In the genomic region with DNA sequence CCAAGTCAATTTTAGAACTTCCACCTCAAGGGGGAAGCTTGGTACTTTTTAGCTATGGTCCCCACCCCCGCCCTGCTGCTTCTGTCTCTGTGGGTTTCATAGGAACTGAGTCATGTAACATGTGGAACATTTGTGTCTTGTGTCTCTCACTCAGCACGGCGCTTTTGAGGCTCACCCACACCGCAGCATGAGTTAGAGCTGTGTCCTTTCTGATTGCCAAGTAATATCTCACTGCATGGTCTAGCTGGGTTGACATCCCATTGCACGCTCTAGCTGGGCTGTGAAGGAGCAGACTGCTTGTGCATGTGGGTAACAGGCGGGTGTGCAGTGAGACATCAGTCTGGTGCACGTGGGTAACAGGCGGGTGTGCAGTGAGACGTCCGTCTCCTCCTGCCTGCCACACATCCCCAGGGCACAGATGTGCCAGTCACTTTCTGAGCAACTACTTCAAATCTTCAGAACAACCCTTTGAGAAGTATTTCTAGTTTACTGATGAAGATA, we compare ENCODE assay signal across 10 cellular contexts. TPM values are rescaled to one million over a fixed set of nuclear protein-coding genes. Genes with fewer than 3 reads are reported as not detected.
DNase-seq lines count a peak whose midpoint lies in the region; ATAC-seq, FAIRE-seq and TF ChIP-seq lines count a peak whose summit lies in the region.
"Had no signal": no experiment of that assay in that cellular context is flagged by ENCODE, and none has a peak within 500 bp of the region (broad histone marks: within the 10 kb centered on the region; RNA-seq: fewer than 3 reads in every experiment).

No MANE protein-coding gene starts in this region.

- H3K27me3 ChIP-seq in pancreas (no peaks in the 10 kb centered on the region), thyroid gland (no peaks in the 10 kb centered on the region)

- TF ChIP-seq CTCF in pancreas (IDR thresholded peaks at IDR 0.05) (no peak), thyroid gland (IDR thresholded peaks at IDR 0.05) (no peak)

- no peaks in the 10 kb centered on the region for H3K9me3 Mint-ChIP-seq in activated naive CD8-positive, alpha-beta T cell (ENCODE audit: low read depth)

- H3K27me3 Mint-ChIP-seq in activated naive CD8-positive, alpha-beta T cell, result no peaks in the 10 kb centered on the region

- peaks cover 49% of the 10 kb centered on the region for H3K4me1 Mint-ChIP-seq in activated naive CD8-positive, alpha-beta T cell (ENCODE audit: low read depth)

- DNase-seq in CD1c-positive myeloid dendritic cell (ENCODE audit: extremely low spot score) (peak; percentile 96), GOT3 (lab: John Stamatoyannopoulos, UW) (peak; percentile 14), SIG-M5 (lab: John Stamatoyannopoulos, UW) (peak; percentile 44), pancreas (no peak), thyroid gland (no peak), AG08396 (ENCODE audit: low spot score) (no peak)

- H3K27ac Mint-ChIP-seq in activated naive CD8-positive, alpha-beta T cell, result peak overlapping the region; percentile 100

- peak in 3 of 4 donors; percentile 19 to 78 (median 56) for ATAC-seq in pancreas
- no peak for ATAC-seq in GM18907 (IDR thresholded peaks at IDR 0.05; ENCODE audit: unreplicated experiment)

- H3K36me3 ChIP-seq in pancreas (no peaks in the 10 kb centered on the region), thyroid gland (no peaks in the 10 kb centered on the region)

- no peaks in the 10 kb centered on the region for H3K36me3 Mint-ChIP-seq in activated naive CD8-positive, alpha-beta T cell

- H3K4me3 ChIP-seq in pancreas (no peak overlapping the region), thyroid gland (replicated peaks in 1 of 3) (no peak overlapping the region)

- WGBS in pancreas, 2 donors, result 81 to 92% methylated on average over 10 of the region's 10 CpGs
- WGBS in thyroid gland, 2 donors, result 71 to 83% methylated on average over 10 of the region's 10 CpGs

- H3K4me3 Mint-ChIP-seq in activated naive CD8-positive, alpha-beta T cell, result peak overlapping the region; percentile 79

- no peak for FAIRE-seq in pancreas (lab: Jason Lieb, UNC)
- FAIRE-seq: colon had no signal

- H3K27ac ChIP-seq in pancreas (no peak overlapping the region), thyroid gland (no peak overlapping the region)

- intact Hi-C loops in pancreas (cut with DNase I), result no loop called here
- intact Hi-C loops in thyroid gland (cut with DNase I), result no loop called here

- no peak for TF ChIP-seq POLR2A in thyroid gland (IDR thresholded peaks at IDR 0.05)

- H3K9me3 ChIP-seq in pancreas, result no peaks in the 10 kb centered on the region
- no peaks in the 10 kb centered on the region for H3K9me3 ChIP-seq in thyroid gland

- H3K4me1 ChIP-seq in pancreas (no peaks in the 10 kb centered on the region), thyroid gland (peaks cover 0 to 5% of the 10 kb centered on the region in 2 donors)

RNA-seq across cellular contexts. Expression of gene SLC7A5, which starts 26.4 kb away (rescaled TPM):
- total RNA-seq in pancreas, result 10 to 100 TPM in 1 of 6 donors, 1 to 10 TPM in 5; 1.1 to 54.7 (median 3.5) TPM
- 1 to 10 TPM; 4.2 to 7.7 TPM for polyA plus RNA-seq in pancreas
- total RNA-seq in thyroid gland, result 1 to 10 TPM; 1.1 to 5.2 (median 2.2) TPM

RNA-seq across cellular contexts. Expression of gene CA5A, which starts 40.6 kb away (rescaled TPM):
- total RNA-seq in pancreas (not detected), thyroid gland (not detected)
- polyA plus RNA-seq in pancreas, result under 1 TPM; under 0.01 TPM
- total RNA-seq: urinary bladder had no signal
- polyA plus RNA-seq: urinary bladder had no signal

RNA-seq across cellular contexts. Expression of gene BANP, which starts 55.5 kb away (rescaled TPM):
- total RNA-seq in pancreas (10 to 100 TPM in 4 of 6 donors, 1 to 10 TPM in 2; 6.1 to 17.6 (median 12.8) TPM), thyroid gland (10 to 100 TPM; 22.8 to 42.7 (median 29.8) TPM)
- polyA plus RNA-seq in pancreas, result 10 to 100 TPM; 14.6 to 17.8 TPM

Comparison
In these comparisons a context has a peak if more than half of its experiments do, and no peak if none do; other contexts are left out.
1. DNase-seq: peak in CD1c-positive myeloid dendritic cell (single experiment), GOT3 (single experiment) and SIG-M5 (single experiment); none in pancreas (0 of 6), thyroid gland (0 of 2) and AG08396 (single experiment).